In genomic region chr2:175577405-175577986, GRCh38 we compare ENCODE assay signal across 16 cellular contexts.
"Had no signal": no experiment of that assay in that cellular context is flagged by ENCODE, and none has a peak within 500 bp of the region (broad histone marks: within the 10 kb centered on the region; RNA-seq: fewer than 3 reads in every experiment).

No MANE protein-coding gene starts in this region.

- ATAC-seq: activated naive CD4-positive, alpha-beta T cell treated with anti-CD3 and anti-CD28 coated beads, Interleukin-2, amount 50 U/mL, for 72 hours; naive thymus-derived CD4-positive, alpha-beta T cell; pancreas; stimulated activated effector memory CD8-positive, alpha-beta T cell treated with anti-CD3 and anti-CD28 coated beads, Interleukin-12 subunit alpha, Interleukin-12 subunit beta, amount 100 ng/mL, for 72 hours had no signal

- DNase-seq: activated CD4-positive, alpha-beta memory T cell treated with anti-CD3 and anti-CD28 coated beads for 36 hours; activated gamma-delta T cell treated with Interleukin-2 at 50 U/mL for 16 hours; activated T-cell treated with anti-CD3 and anti-CD28 coated beads for 4 hours; effector CD8-positive, alpha-beta T cell; esophagus squamous epithelium; heart right ventricle; mesenchymal stem cell; naive thymus-derived CD4-positive, alpha-beta T cell; pancreas; sigmoid colon; stimulated activated CD4-positive, alpha-beta T cell treated with anti-CD3 and anti-CD28 coated beads, Interleukin-4, amount 100 ng/mL, for 24 hours; stomach; T1000; WERI-Rb-1 had no signal
